Comparison of ENCODE assay signal across 25 cellular contexts in genomic region chr12:69383074-69383473, GRCh38. TPM values are rescaled to one million over a fixed set of nuclear protein-coding genes. Genes with fewer than 3 reads are reported as not detected.
"Had no signal": no experiment of that assay in that cellular context is flagged by ENCODE, and none has a peak within 500 bp of the region (broad histone marks: within the 10 kb centered on the region; RNA-seq: fewer than 3 reads in every experiment).

No MANE protein-coding gene starts in this region.

- H3K9me3 Mint-ChIP-seq: activated B cell treated with CpG ODN at 0.5 μM for 24 hours; activated CD4-positive, alpha-beta memory T cell treated with anti-CD3 and anti-CD28 coated beads for 36 hours; activated CD4-positive, alpha-beta T cell treated with anti-CD3 and anti-CD28 coated beads, Interleukin-2, amount 10 ng/mL, durations not matched to agents 7 days and 5 days; activated naive CD4-positive, alpha-beta T cell treated with anti-CD3 and anti-CD28 coated beads, Interleukin-2, amount 10 ng/mL, durations not matched to agents 7 days and 5 days; activated naive CD8-positive, alpha-beta T cell treated with anti-CD3 and anti-CD28 coated beads for 36 hours; activated T-cell treated with anti-CD3 and anti-CD28 coated beads, Interleukin-2, amount 50 U/mL, for 72 hours; activated T-helper 2 cell treated with anti-CD3 and anti-CD28 coated beads, Interferon-gamma antibody, Interleukin-2, Interleukin-4, amounts not matched to agents 10 μg/mL and 5 μg/mL and 100 μg/mL, durations not matched to agents 14 hours and 24 hours and 36 hours had no signal

- H3K27me3 Mint-ChIP-seq: activated B cell treated with CpG ODN at 0.5 μM for 24 hours; activated CD4-positive, alpha-beta memory T cell treated with anti-CD3 and anti-CD28 coated beads for 36 hours; activated CD4-positive, alpha-beta T cell treated with anti-CD3 and anti-CD28 coated beads, Interleukin-2, amount 10 ng/mL, durations not matched to agents 7 days and 5 days; activated naive CD4-positive, alpha-beta T cell treated with anti-CD3 and anti-CD28 coated beads, Interleukin-2, amount 10 ng/mL, durations not matched to agents 7 days and 5 days; activated naive CD8-positive, alpha-beta T cell treated with anti-CD3 and anti-CD28 coated beads for 36 hours had no signal

- H3K4me3 ChIP-seq: Peyer's patch had no signal

- DNase-seq: activated B cell treated with CpG ODN at 0.5 μM for 24 hours; activated CD4-positive, alpha-beta memory T cell treated with anti-CD3 and anti-CD28 coated beads for 36 hours; activated CD4-positive, alpha-beta T cell treated with anti-CD3 and anti-CD28 coated beads, Interleukin-2, amount 10 ng/mL, durations not matched to agents 7 days and 5 days; activated CD8-positive, alpha-beta memory T cell treated with anti-CD3 and anti-CD28 coated beads for 24 hours; activated gamma-delta T cell treated with Interleukin-2 at 50 U/mL for 16 hours; activated naive CD4-positive, alpha-beta T cell treated with anti-CD3 and anti-CD28 coated beads, Interleukin-2, amount 10 ng/mL, durations not matched to agents 7 days and 5 days; activated naive CD8-positive, alpha-beta T cell treated with anti-CD3 and anti-CD28 coated beads for 36 hours; activated T-cell treated with anti-CD3 and anti-CD28 coated beads, Interleukin-2, amount 50 U/mL, for 72 hours; anterior cingulate cortex; caudate nucleus; MM.1S; NCI-H1105; NCI-H1436; NCI-H1694 treated with DMSO at 0.1 percent for 48 hours; NCI-H2029 treated with DMSO at 0.1 percent for 48 hours; NCI-H510A treated with DMSO at 0.1 percent for 48 hours; NCI-H69; NK-92 treated with Interleukin-12 subunit alpha and Interleukin-12 subunit beta, amount 100 ng/mL, for 24 hours; Peyer's patch; SIG-M5; T-helper 2 cell; T1000 had no signal

- H3K4me1 Mint-ChIP-seq: activated B cell treated with CpG ODN at 0.5 μM for 24 hours had no signal

- H3K27me3 ChIP-seq: Peyer's patch had no signal

- H3K4me1 ChIP-seq: Peyer's patch had no signal

- ATAC-seq: activated T-cell treated with anti-CD3 and anti-CD28 coated beads, Interleukin-2, amount 50 U/mL, for 72 hours had no signal

- H3K9me3 ChIP-seq: Peyer's patch had no signal

- H3K27ac Mint-ChIP-seq: activated B cell treated with CpG ODN at 0.5 μM for 24 hours; activated CD4-positive, alpha-beta memory T cell treated with anti-CD3 and anti-CD28 coated beads for 36 hours; activated CD4-positive, alpha-beta T cell treated with anti-CD3 and anti-CD28 coated beads, Interleukin-2, amount 10 ng/mL, durations not matched to agents 7 days and 5 days; activated naive CD4-positive, alpha-beta T cell treated with anti-CD3 and anti-CD28 coated beads, Interleukin-2, amount 10 ng/mL, durations not matched to agents 7 days and 5 days; activated naive CD8-positive, alpha-beta T cell treated with anti-CD3 and anti-CD28 coated beads for 36 hours had no signal

- FAIRE-seq: TTC549 had no signal

- H3K27ac ChIP-seq: Peyer's patch had no signal

- H3K4me3 Mint-ChIP-seq: activated B cell treated with CpG ODN at 0.5 μM for 24 hours; activated CD4-positive, alpha-beta memory T cell treated with anti-CD3 and anti-CD28 coated beads for 36 hours; activated CD4-positive, alpha-beta T cell treated with anti-CD3 and anti-CD28 coated beads, Interleukin-2, amount 10 ng/mL, durations not matched to agents 7 days and 5 days; activated naive CD4-positive, alpha-beta T cell treated with anti-CD3 and anti-CD28 coated beads, Interleukin-2, amount 10 ng/mL, durations not matched to agents 7 days and 5 days; activated naive CD8-positive, alpha-beta T cell treated with anti-CD3 and anti-CD28 coated beads for 36 hours; activated T-cell treated with anti-CD3 and anti-CD28 coated beads, Interleukin-2, amount 50 U/mL, for 72 hours had no signal

RNA-seq across cellular contexts. Expression of gene LYZ, which starts 34.9 kb away (rescaled TPM):
- total RNA-seq: activated CD4-positive, alpha-beta memory T cell treated with anti-CD3 and anti-CD28 coated beads for 36 hours; activated CD4-positive, alpha-beta T cell treated with anti-CD3 and anti-CD28 coated beads, Interleukin-2, amount 10 ng/mL, durations not matched to agents 7 days and 5 days; activated naive CD8-positive, alpha-beta T cell treated with anti-CD3 and anti-CD28 coated beads for 36 hours; activated T-helper 2 cell treated with anti-CD3 and anti-CD28 coated beads, Interferon-gamma antibody, Interleukin-2, Interleukin-4, amounts not matched to agents 10 μg/mL and 5 μg/mL and 100 μg/mL, durations not matched to agents 14 hours and 24 hours and 36 hours; chondrocyte had no signal
